30 cellular contexts compared by ENCODE assay signal in the genomic region with DNA sequence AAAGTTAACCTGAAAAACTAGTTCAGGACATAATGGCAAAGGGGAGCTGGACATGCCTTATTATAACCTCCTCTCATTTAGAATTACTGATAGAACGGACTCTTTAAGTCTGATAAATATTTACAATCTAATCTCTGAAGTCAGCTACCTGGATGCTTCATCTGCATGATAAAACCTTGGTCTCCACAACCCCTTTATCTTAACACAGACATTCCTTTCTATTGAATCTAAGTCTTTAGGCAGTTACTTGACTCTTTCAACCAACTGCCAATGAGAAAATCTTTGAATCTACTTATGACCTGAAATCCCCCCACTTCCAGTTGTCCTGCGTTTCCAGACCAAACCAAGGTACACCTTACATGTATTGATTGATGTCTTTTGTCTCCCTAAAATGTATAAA.
"Had no signal": no experiment of that assay in that cellular context is flagged by ENCODE, and none has a peak within 500 bp of the region (broad histone marks: within the 10 kb centered on the region; RNA-seq: fewer than 3 reads in every experiment).

No MANE protein-coding gene starts in this region.

- H3K27ac ChIP-seq: epithelial cell of prostate, foreskin keratinocyte, gastroesophageal sphincter, heart left ventricle, hepatocyte, prostate gland, right atrium auricular region, suprapubic skin, transverse colon, upper lobe of right lung, vagina had no signal

- H2AFZ ChIP-seq: hepatocyte had no signal

- H3K27me3 Mint-ChIP-seq: naive thymus-derived CD4-positive, alpha-beta T cell; stimulated activated naive CD8-positive, alpha-beta T cell treated with anti-CD3 and anti-CD28 coated beads, Interleukin-15, amount 100 ng/mL, for 72 hours had no signal

- H3K4me3 Mint-ChIP-seq: naive thymus-derived CD4-positive, alpha-beta T cell; nephron; stimulated activated naive CD8-positive, alpha-beta T cell treated with anti-CD3 and anti-CD28 coated beads, Interleukin-15, amount 100 ng/mL, for 72 hours had no signal

- H3K27me3 ChIP-seq: foreskin keratinocyte, gastroesophageal sphincter, heart left ventricle, hepatocyte, right atrium auricular region, suprapubic skin, transverse colon, upper lobe of right lung, vagina had no signal

- H3K27ac Mint-ChIP-seq: naive thymus-derived CD4-positive, alpha-beta T cell; nephron; stimulated activated naive CD8-positive, alpha-beta T cell treated with anti-CD3 and anti-CD28 coated beads, Interleukin-15, amount 100 ng/mL, for 72 hours had no signal

- H3K36me3 ChIP-seq: gastroesophageal sphincter, heart left ventricle, prostate gland, right atrium auricular region, suprapubic skin, transverse colon, upper lobe of right lung, vagina had no signal

- H3K4me3 ChIP-seq: gastroesophageal sphincter, heart left ventricle, hepatocyte, lung, prostate gland, right atrium auricular region, smooth muscle cell, suprapubic skin, transverse colon, upper lobe of right lung, vagina had no signal

- H3K4me1 Mint-ChIP-seq: naive thymus-derived CD4-positive, alpha-beta T cell; nephron; stimulated activated naive CD8-positive, alpha-beta T cell treated with anti-CD3 and anti-CD28 coated beads, Interleukin-15, amount 100 ng/mL, for 72 hours had no signal

- FAIRE-seq: kidney had no signal

- H3K36me3 Mint-ChIP-seq: naive thymus-derived CD4-positive, alpha-beta T cell had no signal

- DNase-seq: cortex of kidney; effector CD4-positive, alpha-beta T cell; foreskin keratinocyte; heart left ventricle; kidney; mesenchymal stem cell; midbrain; naive thymus-derived CD4-positive, alpha-beta T cell; nucleus accumbens; stimulated activated CD4-positive, alpha-beta T cell treated with anti-CD3 and anti-CD28 coated beads, Interleukin-12 subunit alpha, Interleukin-12 subunit beta, amount 100 ng/mL, for 4 hours; stimulated activated CD4-positive, alpha-beta T cell treated with anti-CD3 and anti-CD28 coated beads, Interleukin-1b, Interleukin-23, amount 100 ng/mL, for 48 hours; stimulated activated CD4-positive, alpha-beta T cell treated with anti-CD3 and anti-CD28 coated beads, Interleukin-4, amount 100 ng/mL, for 1 hour; stimulated activated CD8-positive, alpha-beta memory T cell treated with anti-CD3 and anti-CD28 coated beads, Interleukin-4, amount 100 ng/mL, for 48 hours; stimulated activated naive CD4-positive, alpha-beta T cell; stimulated activated naive CD8-positive, alpha-beta T cell treated with anti-CD3 and anti-CD28 coated beads, Interleukin-15, amount 100 ng/mL, for 72 hours; transverse colon; upper lobe of right lung had no signal

- H3K9me3 Mint-ChIP-seq: nephron; stimulated activated naive CD8-positive, alpha-beta T cell treated with anti-CD3 and anti-CD28 coated beads, Interleukin-15, amount 100 ng/mL, for 72 hours had no signal

- ATAC-seq: esophagus mucosa; foreskin keratinocyte; gastroesophageal sphincter; heart left ventricle; left lobe of liver; naive thymus-derived CD4-positive, alpha-beta T cell; sciatic nerve; stimulated activated naive CD8-positive, alpha-beta T cell treated with anti-CD3 and anti-CD28 coated beads, Interleukin-15, amount 100 ng/mL, for 72 hours; upper lobe of right lung had no signal

- H3K9me3 ChIP-seq: gastroesophageal sphincter, heart left ventricle, prostate gland, right atrium auricular region, suprapubic skin, transverse colon, upper lobe of right lung, vagina had no signal

- H3K4me1 ChIP-seq: foreskin keratinocyte, gastroesophageal sphincter, heart left ventricle, prostate gland, right atrium auricular region, suprapubic skin, transverse colon, upper lobe of right lung, vagina had no signal

- H3K79me2 ChIP-seq: hepatocyte had no signal

- H3K4me2 ChIP-seq: hepatocyte, smooth muscle cell had no signal
